Comparison of ENCODE assay signal across 8 cellular contexts in genomic region chr14:88005050-88005481, GRCh38. TPM values are rescaled to one million over a fixed set of nuclear protein-coding genes. Genes with fewer than 3 reads are reported as not detected.
DNase-seq lines count a peak whose midpoint lies in the region; ATAC-seq and TF ChIP-seq lines count a peak whose summit lies in the region.

GPR65 (plus strand) TSS chr14:88005135; CDS start chr14:88010848, 5,713 bp downstream.

- H3K4me3 ChIP-seq in fibroblast of the aortic adventitia (ENCODE audit: low read depth, low read length): no peak within 1 kb of the TSS
- H3K4me3 ChIP-seq in HAP-1: no peak within 1 kb of the TSS

- in situ Hi-C loops in HAP-1 (cut with MboI; ENCODE audit: low sequenced_read_pairs): no loop called here

- peak; percentile 22 for DNase-seq in activated naive CD4-positive, alpha-beta T cell treated with Interleukin-2 at 50 U/mL for 16 hours
- no peak for DNase-seq in activated naive CD4-positive, alpha-beta T cell treated with anti-CD3 and anti-CD28 coated beads, Interleukin-2, amount 50 U/mL, for 16 hours
- peak; percentile 83 for DNase-seq in OCI-M1 (lab: John Stamatoyannopoulos, UW)
- peak; percentile 16 for DNase-seq in fibroblast of the aortic adventitia (ENCODE audit: low read depth)
- no peak for DNase-seq in occipital lobe (lab: John Stamatoyannopoulos, UW)
- DNase-seq in HAP-1 (ENCODE audit: low spot score in 2 of 2): no peak
- DNase-seq in NCI-H1930 (lab: John Stamatoyannopoulos, UW): no peak

- no peaks in the 10 kb centered on the region for H3K27me3 ChIP-seq in HAP-1 (ENCODE audit: low read depth)

- H3K4me1 ChIP-seq in HAP-1: no peaks in the 10 kb centered on the region

- ATAC-seq in HG02840 (IDR thresholded peaks at IDR 0.05; ENCODE audit: low FRiP score, unreplicated experiment): peak; percentile 70

- no peaks in the 10 kb centered on the region for H3K36me3 ChIP-seq in HAP-1 (replicated peaks)

- H3K9me3 ChIP-seq in HAP-1: no peaks in the 10 kb centered on the region

- TF ChIP-seq CTCF in fibroblast of the aortic adventitia (IDR thresholded peaks at IDR 0.05; ENCODE audit: insufficient read depth, low read length): no peak

RNA-seq across cellular contexts. Expression of gene GPR65, which starts in this region (rescaled TPM):
- total RNA-seq in fibroblast of the aortic adventitia (ENCODE audit: low replicate concordance) (0.09 TPM in 1 of 2 replicates, not detected in the other), occipital lobe (0.47 TPM)

Comparison
In these comparisons a context has a peak if more than half of its experiments do, and no peak if none do; other contexts are left out.
1. DNase-seq: peak in activated naive CD4-positive, alpha-beta T cell treated with Interleukin-2 at 50 U/mL for 16 hours (single experiment) and OCI-M1 (single experiment); none in activated naive CD4-positive, alpha-beta T cell treated with anti-CD3 and anti-CD28 coated beads, Interleukin-2, amount 50 U/mL, for 16 hours (single experiment), occipital lobe (single experiment), HAP-1 (0 of 2) and NCI-H1930 (0 of 2).
2. Peak in DNase-seq in fibroblast of the aortic adventitia; RNA of the gene not detected or under 1 TPM.